23 cellular contexts compared by ENCODE assay signal in the genomic region with DNA sequence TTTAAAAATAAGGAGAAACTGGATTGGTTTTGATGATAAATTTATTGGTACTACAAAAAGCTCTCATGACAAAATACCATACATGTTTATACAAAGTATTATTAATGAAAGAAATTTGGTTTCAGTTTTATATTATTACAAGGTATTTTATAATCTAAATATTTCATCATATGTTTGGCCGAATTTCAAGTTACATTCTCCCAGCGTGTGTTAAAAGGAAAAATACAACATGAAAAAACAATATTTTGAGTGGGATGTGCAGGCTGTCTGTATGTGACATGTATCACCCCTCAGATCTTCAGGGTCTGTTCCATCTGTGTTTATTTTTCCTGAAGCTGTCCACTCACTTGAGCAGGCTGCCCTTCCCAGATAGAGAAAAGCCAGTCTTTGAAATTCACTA.
"Had no signal": no experiment of that assay in that cellular context is flagged by ENCODE, and none has a peak within 500 bp of the region (broad histone marks: within the 10 kb centered on the region; RNA-seq: fewer than 3 reads in every experiment).

No MANE protein-coding gene starts in this region.

- ATAC-seq: activated CD4-positive, CD25-positive, alpha-beta regulatory T cell treated with anti-CD3 and anti-CD28 coated beads, Interleukin-2, amount 50 U/mL, for 24 hours; activated T-cell treated with anti-CD3 and anti-CD28 coated beads, Interleukin-2, amount 50 U/mL, for 4 hours; left colon; psoas muscle; right cardiac atrium; stimulated activated memory B cell treated with anti-CD40 and anti-IgM and Interleukin-4, amounts not matched to agents 10 μg/mL and 1 μg/mL and 100 μg/mL, for 72 hours had no signal

- FAIRE-seq: bronchial epithelial cell, endothelial cell of umbilical vein had no signal

- H3K4me3 Mint-ChIP-seq: activated naive CD4-positive, alpha-beta T cell treated with anti-CD3 and anti-CD28 coated beads for 36 hours; activated T-cell treated with anti-CD3 and anti-CD28 coated beads, Interleukin-2, amount 50 U/mL, for 4 hours; dendritic cell treated with granulocyte-macrophage colony-stimulating factor and Interleukin-4, amounts not matched to agents 40 ng/mL and 50 ng/mL, for 4 days; stimulated activated memory B cell treated with anti-CD40 and anti-IgM and Interleukin-4, amounts not matched to agents 10 μg/mL and 1 μg/mL and 100 μg/mL, for 72 hours had no signal

- H3K27me3 ChIP-seq: esophagus muscularis mucosa, testis had no signal

- DNase-seq: activated CD4-positive, alpha-beta T cell treated with anti-CD3 and anti-CD28 coated beads, Interleukin-2, amount 50 U/mL, for 1 hour; activated CD8-positive, alpha-beta memory T cell treated with anti-CD3 and anti-CD28 coated beads, Interleukin-2, amount 50 U/mL, for 4 hours; activated naive CD4-positive, alpha-beta T cell treated with anti-CD3 and anti-CD28 coated beads for 36 hours; activated T-cell treated with anti-CD3 and anti-CD28 coated beads, Interleukin-2, amount 50 U/mL, for 4 hours; aorta; cerebellar nuclear complex; effector CD8-positive, alpha-beta T cell; islet precursor cell; left colon; midbrain; occipital lobe; psoas muscle; right cardiac atrium; small intestine; stimulated activated CD4-positive, alpha-beta T cell treated with anti-CD3 and anti-CD28 coated beads, Interleukin-4, amount 100 ng/mL, for 4 hours; testis had no signal

- H3K27ac ChIP-seq: esophagus muscularis mucosa, psoas muscle, testis had no signal

- H3K9me3 ChIP-seq: esophagus muscularis mucosa, psoas muscle, testis had no signal

- H3K4me1 Mint-ChIP-seq: stimulated activated memory B cell treated with anti-CD40 and anti-IgM and Interleukin-4, amounts not matched to agents 10 μg/mL and 1 μg/mL and 100 μg/mL, for 72 hours had no signal

- H3K4me3 ChIP-seq: esophagus muscularis mucosa, lung, psoas muscle, testis had no signal

- H3K27ac Mint-ChIP-seq: activated naive CD4-positive, alpha-beta T cell treated with anti-CD3 and anti-CD28 coated beads for 36 hours; dendritic cell treated with granulocyte-macrophage colony-stimulating factor and Interleukin-4, amounts not matched to agents 40 ng/mL and 50 ng/mL, for 4 days; stimulated activated memory B cell treated with anti-CD40 and anti-IgM and Interleukin-4, amounts not matched to agents 10 μg/mL and 1 μg/mL and 100 μg/mL, for 72 hours had no signal

- H3K4me1 ChIP-seq: psoas muscle, testis had no signal

- H3K9me3 Mint-ChIP-seq: activated naive CD4-positive, alpha-beta T cell treated with anti-CD3 and anti-CD28 coated beads for 36 hours; activated T-cell treated with anti-CD3 and anti-CD28 coated beads, Interleukin-2, amount 50 U/mL, for 4 hours; dendritic cell treated with granulocyte-macrophage colony-stimulating factor and Interleukin-4, amounts not matched to agents 40 ng/mL and 50 ng/mL, for 4 days had no signal

- H3K36me3 ChIP-seq: esophagus muscularis mucosa had no signal

- H3K36me3 Mint-ChIP-seq: stimulated activated memory B cell treated with anti-CD40 and anti-IgM and Interleukin-4, amounts not matched to agents 10 μg/mL and 1 μg/mL and 100 μg/mL, for 72 hours had no signal

- H3K27me3 Mint-ChIP-seq: dendritic cell treated with granulocyte-macrophage colony-stimulating factor and Interleukin-4, amounts not matched to agents 40 ng/mL and 50 ng/mL, for 4 days; stimulated activated memory B cell treated with anti-CD40 and anti-IgM and Interleukin-4, amounts not matched to agents 10 μg/mL and 1 μg/mL and 100 μg/mL, for 72 hours had no signal
